Comparison of ENCODE assay signal across 1 cellular context in the genomic region with DNA sequence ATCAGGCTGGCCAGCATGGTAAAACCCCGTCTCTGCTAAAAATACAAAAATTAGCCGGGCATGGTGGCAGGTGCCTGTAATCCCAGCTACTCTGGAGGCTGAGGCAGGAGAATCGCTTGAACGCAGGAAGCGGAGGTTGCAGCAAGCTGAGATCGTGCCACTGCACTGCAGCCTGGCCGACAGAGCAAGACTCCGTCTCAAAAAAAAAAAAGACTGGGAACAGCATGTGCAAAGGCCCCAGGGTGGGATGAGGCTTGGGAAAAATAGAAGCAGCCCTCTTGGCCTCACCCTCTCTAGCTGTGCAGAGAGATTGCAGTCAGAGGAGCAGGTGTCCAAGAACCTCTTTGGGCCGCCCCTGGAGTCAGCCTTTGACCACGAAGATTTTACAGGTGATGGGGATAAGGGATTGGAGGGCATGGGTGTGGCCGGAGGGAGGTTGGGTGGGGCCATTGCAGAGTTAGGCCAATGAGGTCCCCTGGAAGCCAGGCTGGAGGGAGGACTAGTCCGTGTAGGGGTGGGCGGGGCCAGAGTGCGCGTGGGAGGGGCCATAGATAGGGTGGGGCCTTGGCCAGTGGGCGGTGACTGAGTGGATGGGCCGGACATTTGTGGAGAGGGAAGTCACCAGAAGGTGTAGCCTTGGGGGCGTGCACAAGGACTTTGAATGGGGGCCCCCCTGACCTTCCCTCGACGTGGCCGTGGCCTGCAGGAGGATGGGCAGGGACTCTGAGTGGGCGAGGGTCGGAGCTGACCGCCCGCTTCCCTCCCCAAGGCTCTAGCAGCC.
TF ChIP-seq lines count a peak whose summit lies in the region.

No MANE protein-coding gene starts in this region.

TF ChIP-seq in WTC11, 78 proteins besides CTCF, POLR2A, EP300 and RAD21 (continued from another document):
- TF ChIP-seq TEAD4 (CRISPR knock-in tag; IDR thresholded peaks at IDR 0.05) (no peak), NR3C1 (CRISPR knock-in tag; conservative IDR thresholded peaks at IDR 0.05; ENCODE audit: low read depth) (no peak), SP1 (CRISPR knock-in tag; conservative IDR thresholded peaks at IDR 0.05) (peak; percentile 85), PRRX2 (CRISPR knock-in tag; IDR thresholded peaks at IDR 0.05) (no peak), ZNF416 (CRISPR knock-in tag; IDR thresholded peaks at IDR 0.05) (no peak), GABPB1 (CRISPR knock-in tag; IDR thresholded peaks at IDR 0.05) (no peak), GTF2I (CRISPR knock-in tag; conservative IDR thresholded peaks at IDR 0.05) (peak; percentile 92), ETV6 (CRISPR knock-in tag; IDR thresholded peaks at IDR 0.05) (no peak), TCF7 (CRISPR knock-in tag; IDR thresholded peaks at IDR 0.05; ENCODE audit: low read depth) (no peak), ZNF232 (CRISPR knock-in tag; IDR thresholded peaks at IDR 0.05) (no peak), JAZF1 (CRISPR knock-in tag; IDR thresholded peaks at IDR 0.05) (no peak), ZNF121 (CRISPR knock-in tag; IDR thresholded peaks at IDR 0.05) (peak; percentile 44; the same call in 1 of the 2 replicates), FOXK1 (CRISPR knock-in tag; IDR thresholded peaks at IDR 0.05) (peak; percentile 34; the same call in 1 of the 2 replicates), IRF2 (CRISPR knock-in tag; IDR thresholded peaks at IDR 0.05; ENCODE audit: borderline replicate concordance, low read depth) (no peak), NFYB (CRISPR knock-in tag; conservative IDR thresholded peaks at IDR 0.05; ENCODE audit: low read depth) (no peak; the same call in 1 of the 2 replicates)
- TF ChIP-seq, protein P1, sequence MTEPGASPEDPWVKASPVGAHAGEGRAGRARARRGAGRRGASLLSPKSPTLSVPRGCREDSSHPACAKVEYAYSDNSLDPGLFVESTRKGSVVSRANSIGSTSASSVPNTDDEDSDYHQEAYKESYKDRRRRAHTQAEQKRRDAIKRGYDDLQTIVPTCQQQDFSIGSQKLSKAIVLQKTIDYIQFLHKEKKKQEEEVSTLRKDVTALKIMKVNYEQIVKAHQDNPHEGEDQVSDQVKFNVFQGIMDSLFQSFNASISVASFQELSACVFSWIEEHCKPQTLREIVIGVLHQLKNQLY (CRISPR knock-in tag; IDR thresholded peaks at IDR 0.05): no peak
- TF ChIP-seq, protein P2, sequence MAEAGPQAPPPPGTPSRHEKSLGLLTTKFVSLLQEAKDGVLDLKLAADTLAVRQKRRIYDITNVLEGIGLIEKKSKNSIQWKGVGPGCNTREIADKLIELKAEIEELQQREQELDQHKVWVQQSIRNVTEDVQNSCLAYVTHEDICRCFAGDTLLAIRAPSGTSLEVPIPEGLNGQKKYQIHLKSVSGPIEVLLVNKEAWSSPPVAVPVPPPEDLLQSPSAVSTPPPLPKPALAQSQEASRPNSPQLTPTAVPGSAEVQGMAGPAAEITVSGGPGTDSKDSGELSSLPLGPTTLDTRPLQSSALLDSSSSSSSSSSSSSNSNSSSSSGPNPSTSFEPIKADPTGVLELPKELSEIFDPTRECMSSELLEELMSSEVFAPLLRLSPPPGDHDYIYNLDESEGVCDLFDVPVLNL (CRISPR knock-in tag; IDR thresholded peaks at IDR 0.05; ENCODE audit: borderline replicate concordance, low read depth): no peak
- TF ChIP-seq, protein P3, sequence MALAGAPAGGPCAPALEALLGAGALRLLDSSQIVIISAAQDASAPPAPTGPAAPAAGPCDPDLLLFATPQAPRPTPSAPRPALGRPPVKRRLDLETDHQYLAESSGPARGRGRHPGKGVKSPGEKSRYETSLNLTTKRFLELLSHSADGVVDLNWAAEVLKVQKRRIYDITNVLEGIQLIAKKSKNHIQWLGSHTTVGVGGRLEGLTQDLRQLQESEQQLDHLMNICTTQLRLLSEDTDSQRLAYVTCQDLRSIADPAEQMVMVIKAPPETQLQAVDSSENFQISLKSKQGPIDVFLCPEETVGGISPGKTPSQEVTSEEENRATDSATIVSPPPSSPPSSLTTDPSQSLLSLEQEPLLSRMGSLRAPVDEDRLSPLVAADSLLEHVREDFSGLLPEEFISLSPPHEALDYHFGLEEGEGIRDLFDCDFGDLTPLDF (CRISPR knock-in tag; IDR thresholded peaks at IDR 0.05): no peak
- TF ChIP-seq, protein P4, sequence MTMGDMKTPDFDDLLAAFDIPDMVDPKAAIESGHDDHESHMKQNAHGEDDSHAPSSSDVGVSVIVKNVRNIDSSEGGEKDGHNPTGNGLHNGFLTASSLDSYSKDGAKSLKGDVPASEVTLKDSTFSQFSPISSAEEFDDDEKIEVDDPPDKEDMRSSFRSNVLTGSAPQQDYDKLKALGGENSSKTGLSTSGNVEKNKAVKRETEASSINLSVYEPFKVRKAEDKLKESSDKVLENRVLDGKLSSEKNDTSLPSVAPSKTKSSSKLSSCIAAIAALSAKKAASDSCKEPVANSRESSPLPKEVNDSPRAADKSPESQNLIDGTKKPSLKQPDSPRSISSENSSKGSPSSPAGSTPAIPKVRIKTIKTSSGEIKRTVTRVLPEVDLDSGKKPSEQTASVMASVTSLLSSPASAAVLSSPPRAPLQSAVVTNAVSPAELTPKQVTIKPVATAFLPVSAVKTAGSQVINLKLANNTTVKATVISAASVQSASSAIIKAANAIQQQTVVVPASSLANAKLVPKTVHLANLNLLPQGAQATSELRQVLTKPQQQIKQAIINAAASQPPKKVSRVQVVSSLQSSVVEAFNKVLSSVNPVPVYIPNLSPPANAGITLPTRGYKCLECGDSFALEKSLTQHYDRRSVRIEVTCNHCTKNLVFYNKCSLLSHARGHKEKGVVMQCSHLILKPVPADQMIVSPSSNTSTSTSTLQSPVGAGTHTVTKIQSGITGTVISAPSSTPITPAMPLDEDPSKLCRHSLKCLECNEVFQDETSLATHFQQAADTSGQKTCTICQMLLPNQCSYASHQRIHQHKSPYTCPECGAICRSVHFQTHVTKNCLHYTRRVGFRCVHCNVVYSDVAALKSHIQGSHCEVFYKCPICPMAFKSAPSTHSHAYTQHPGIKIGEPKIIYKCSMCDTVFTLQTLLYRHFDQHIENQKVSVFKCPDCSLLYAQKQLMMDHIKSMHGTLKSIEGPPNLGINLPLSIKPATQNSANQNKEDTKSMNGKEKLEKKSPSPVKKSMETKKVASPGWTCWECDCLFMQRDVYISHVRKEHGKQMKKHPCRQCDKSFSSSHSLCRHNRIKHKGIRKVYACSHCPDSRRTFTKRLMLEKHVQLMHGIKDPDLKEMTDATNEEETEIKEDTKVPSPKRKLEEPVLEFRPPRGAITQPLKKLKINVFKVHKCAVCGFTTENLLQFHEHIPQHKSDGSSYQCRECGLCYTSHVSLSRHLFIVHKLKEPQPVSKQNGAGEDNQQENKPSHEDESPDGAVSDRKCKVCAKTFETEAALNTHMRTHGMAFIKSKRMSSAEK (CRISPR knock-in tag; IDR thresholded peaks at IDR 0.05; ENCODE audit: borderline replicate concordance): no peak
TF ChIP-seq in WTC11: peak in this region for 4.
